ENCODE assay signal across 8 cellular contexts in genomic region chr2:240586919-240587800, GRCh38. TPM values are rescaled to one million over a fixed set of nuclear protein-coding genes. Genes with fewer than 3 reads are reported as not detected.
DNase-seq lines count a peak whose midpoint lies in the region; ATAC-seq and TF ChIP-seq lines count a peak whose summit lies in the region.

No MANE protein-coding gene starts in this region.

- peaks cover 54% of the 10 kb centered on the region for H3K4me1 Mint-ChIP-seq in CD14-positive monocyte

- H3K27ac Mint-ChIP-seq in CD14-positive monocyte = peak overlapping the region in 6 of 7 donors; percentile 40 to 88 (median 77)

- DNase-seq in CD14-positive monocyte (ENCODE audit: low spot score) (no peak), NAMALWA (ENCODE audit: low spot score) (peak; percentile 64), dermis blood vessel endothelial cell (peak; percentile 38), midbrain (lab: John Stamatoyannopoulos, UW) (peak; percentile 18)
- peak; percentile 49 for DNase-seq in activated CD4-positive, CD25-positive, alpha-beta regulatory T cell treated with anti-CD3 and anti-CD28 coated beads, Interleukin-2, amount 50 U/mL, for 72 hours

- no peaks in the 10 kb centered on the region for H3K27me3 ChIP-seq in thymus (ENCODE audit: control insufficient read depth, insufficient read depth)

- WGBS in thymus = 5% methylated on average over 62 of the region's 62 CpGs

- TF ChIP-seq CTCF in CD14-positive monocyte (IDR thresholded peaks at IDR 0.05) = no peak

- peaks cover 30% of the 10 kb centered on the region for H3K36me3 ChIP-seq in thymus (ENCODE audit: control insufficient read depth, insufficient read depth)

- H3K9me3 Mint-ChIP-seq in CD14-positive monocyte = peaks cover 0 to 3% (median 0%) of the 10 kb centered on the region in 7 donors

- H3K27ac ChIP-seq in thymus (ENCODE audit: low read depth) = peak overlapping the region; percentile 92

- peak overlapping the region; percentile 89 to 91 for H3K4me3 Mint-ChIP-seq in CD14-positive monocyte

- ATAC-seq in GM21381 (IDR thresholded peaks at IDR 0.05; ENCODE audit: unreplicated experiment) (peak; percentile 0), HG02763 (IDR thresholded peaks at IDR 0.05; ENCODE audit: unreplicated experiment) (no peak)

- H3K27me3 Mint-ChIP-seq in CD14-positive monocyte (ENCODE audit: low read depth in 3 of 3) = peaks cover 0 to 3% (median 2%) of the 10 kb centered on the region in 3 donors

- H3K9me3 ChIP-seq in thymus (ENCODE audit: control insufficient read depth) = no peaks in the 10 kb centered on the region

- peaks cover 41 to 44% of the 10 kb centered on the region in 2 donors for H3K36me3 Mint-ChIP-seq in CD14-positive monocyte

- peaks cover 29% of the 10 kb centered on the region for H3K4me1 ChIP-seq in thymus (ENCODE audit: control insufficient read depth, insufficient read depth, low read length)

- intact Hi-C loops in CD14-positive monocyte (cut with micrococcal nuclease) = loop anchor here (2.0 to 10.0 kb wide), 5 partner anchors 20 to 562 kb away; partner anchors contain the start of gene NDUFA10 (in 1 of the 2)

- H3K4me3 ChIP-seq in thymus (ENCODE audit: low read length) = peak overlapping the region; percentile 82

RNA-seq across cellular contexts. Expression of gene CAPN10, which starts 0.6 kb away (rescaled TPM):
- polyA plus RNA-seq in CD14-positive monocyte (1 to 10 TPM; 7.3 to 7.4 TPM), thymus (67.0 TPM)
- 31.0 and 40.8 TPM in 2 replicates for total RNA-seq in dermis blood vessel endothelial cell

RNA-seq across cellular contexts. Expression of gene RNPEPL1, which starts 18.9 kb away (rescaled TPM):
- polyA plus RNA-seq in CD14-positive monocyte (10 to 100 TPM; 15.4 to 36.4 TPM), thymus (109 TPM)
- total RNA-seq in dermis blood vessel endothelial cell = 42.5 and 117 TPM in 2 replicates

RNA-seq across cellular contexts. Expression of gene DUSP28, which starts 27.0 kb away (rescaled TPM):
- polyA plus RNA-seq in CD14-positive monocyte = 10 to 100 TPM; 17.1 to 17.7 TPM
- 1.9 and 2.4 TPM in 2 replicates for total RNA-seq in dermis blood vessel endothelial cell
- 9.0 TPM for polyA plus RNA-seq in thymus

RNA-seq across cellular contexts. Expression of gene ANKMY1, which starts 29.4 kb away (rescaled TPM):
- 1 to 10 TPM; 2.1 to 2.9 TPM for polyA plus RNA-seq in CD14-positive monocyte
- 6.3 and 6.8 TPM in 2 replicates for total RNA-seq in dermis blood vessel endothelial cell
- polyA plus RNA-seq in thymus = 10.3 TPM

RNA-seq across cellular contexts. Expression of gene GPR35, which starts 38.1 kb away (rescaled TPM):
- polyA plus RNA-seq in CD14-positive monocyte (10 to 100 TPM; 30.6 to 36.3 TPM), thymus (21.8 TPM)
- 0.33 and 0.85 TPM in 2 replicates for total RNA-seq in dermis blood vessel endothelial cell
